21 cellular contexts compared by ENCODE assay signal in the genomic region with DNA sequence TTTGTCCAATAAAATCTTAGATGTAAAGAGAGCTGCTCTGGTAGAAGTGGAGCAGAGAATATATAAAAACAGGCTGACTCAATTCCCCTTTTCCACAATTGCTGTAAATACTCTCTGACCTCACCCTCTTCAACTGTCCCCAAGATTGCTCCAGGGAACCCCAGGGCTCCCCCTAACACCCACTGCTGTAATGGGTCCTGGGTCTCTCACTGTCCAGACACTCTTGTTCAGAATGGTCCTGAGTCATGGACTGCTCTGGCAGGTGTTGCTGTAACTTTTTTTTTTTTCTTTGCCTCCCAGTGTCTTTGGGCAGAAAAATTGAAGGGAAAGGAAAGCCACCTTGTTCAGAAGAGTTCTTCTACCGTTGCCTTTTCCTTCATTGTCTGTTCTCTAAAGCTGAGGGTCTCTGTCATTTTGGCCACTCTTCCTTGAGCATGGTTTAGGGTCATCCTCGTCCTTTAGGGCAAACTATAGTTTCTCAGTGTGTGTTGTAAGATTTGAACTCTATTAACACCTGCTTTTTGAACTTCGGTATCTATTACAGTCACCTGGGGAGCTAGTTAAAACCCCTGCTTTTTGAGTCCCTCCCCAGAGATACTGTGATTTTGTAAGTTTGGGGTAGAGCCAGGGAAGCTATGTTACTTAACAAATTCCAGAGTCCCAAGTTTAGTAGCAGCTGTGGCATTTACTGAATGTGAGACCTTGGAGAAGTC.
DNase-seq lines count a peak whose midpoint lies in the region; ATAC-seq and TF ChIP-seq lines count a peak whose summit lies in the region.
"Had no signal": no experiment of that assay in that cellular context is flagged by ENCODE, and none has a peak within 500 bp of the region (broad histone marks: within the 10 kb centered on the region; RNA-seq: fewer than 3 reads in every experiment).

No MANE protein-coding gene starts in this region.

- H3K23ac ChIP-seq in mesenchymal stem cell (ENCODE audit: low read length in 2 of 2): no peak overlapping the region

- CTCF ChIA-PET in MCF 10A (lab: Yijun Ruan, JAX): interaction anchor here (0.6 to 3.3 kb wide), 13 partner anchors 8 to 662 kb away, joined by 3 to 16 read pairs (median 3); no protein-coding TSS in a partner anchor
- CTCF ChIA-PET in WTC11 (lab: Charles Lee): interaction anchor here (0.9 to 1.5 kb wide), 2 partner anchors 15 to 32 kb away, joined by 3 to 5 read pairs; no protein-coding TSS in a partner anchor
- CTCF ChIA-PET in activated CD4-positive, alpha-beta T cell treated with anti-CD3 and anti-CD28 coated beads, Interleukin-2, amount 10 ng/mL, durations not matched to agents 7 days and 5 days (lab: Charles Lee): interaction anchor here (1.2 kb wide), 1 partner anchor 13 kb away, joined by 3 read pairs; no protein-coding TSS in a partner anchor

- H3K9me3 ChIP-seq in breast epithelium: no peaks in the 10 kb centered on the region
- no peaks in the 10 kb centered on the region for H3K9me3 ChIP-seq in mesenchymal stem cell (ENCODE audit: control insufficient read depth, low read length)
- H3K9me3 ChIP-seq: BLaER1, SJSA1 had no signal

- H3K4me2 ChIP-seq in mesenchymal stem cell (ENCODE audit: low read length, poor library complexity, severe bottlenecking): no peak overlapping the region
- H3K4me2 ChIP-seq: BLaER1 had no signal

- peak overlapping the region; percentile 19 for H2BK5ac ChIP-seq in mesenchymal stem cell (ENCODE audit: low read depth, low read length, poor library complexity, severe bottlenecking)

- peaks cover 10% of the 10 kb centered on the region for H3K79me1 ChIP-seq in mesenchymal stem cell (replicated peaks; ENCODE audit: low read length, poor library complexity, severe bottlenecking)

- H2AK5ac ChIP-seq in mesenchymal stem cell (ENCODE audit: low read length, severe bottlenecking): no peak overlapping the region

- ATAC-seq in WTC11 (0 out of 2 replicates have a peak, but pooled peaks have one; percentile 30), HG03025 (IDR thresholded peaks at IDR 0.05; ENCODE audit: low FRiP score, unreplicated experiment) (no peak)
- ATAC-seq: CD8-positive, alpha-beta T cell; GM12878; K562 had no signal

- no peaks in the 10 kb centered on the region for H3K27me3 Mint-ChIP-seq in MCF 10A (ENCODE audit: insufficient read depth, unreplicated experiment)
- H3K27me3 Mint-ChIP-seq in WTC11 (ENCODE audit: low read depth): no peaks in the 10 kb centered on the region
- H3K27me3 Mint-ChIP-seq in type B pancreatic cell: no peaks in the 10 kb centered on the region
- H3K27me3 Mint-ChIP-seq in activated CD4-positive, alpha-beta T cell treated with anti-CD3 and anti-CD28 coated beads, Interleukin-2, amount 10 ng/mL, durations not matched to agents 7 days and 5 days: peaks cover 15% of the 10 kb centered on the region

- H3K4me3 Mint-ChIP-seq in MCF 10A (ENCODE audit: unreplicated experiment) (no peak overlapping the region), WTC11 (no peak overlapping the region), type B pancreatic cell (no peak overlapping the region)
- H3K4me3 Mint-ChIP-seq in activated CD4-positive, alpha-beta T cell treated with anti-CD3 and anti-CD28 coated beads, Interleukin-2, amount 10 ng/mL, durations not matched to agents 7 days and 5 days: no peak overlapping the region
- H3K4me3 Mint-ChIP-seq: CD8-positive, alpha-beta T cell; H9 had no signal

- H2BK12ac ChIP-seq in mesenchymal stem cell (ENCODE audit: low read length in 2 of 2): no peak overlapping the region

- DNase-seq in MCF 10A (ENCODE audit: unreplicated experiment) (no peak), breast epithelium (ENCODE audit: low spot score in 2 of 2) (no peak), WTC11 (ENCODE audit: low spot score) (no peak), mesenchymal stem cell (no peak), type B pancreatic cell (ENCODE audit: extremely low spot score, unreplicated experiment) (no peak), NCI-H1092 (lab: John Stamatoyannopoulos, UW) (no peak)
- DNase-seq in activated CD4-positive, alpha-beta T cell treated with anti-CD3 and anti-CD28 coated beads, Interleukin-2, amount 10 ng/mL, durations not matched to agents 7 days and 5 days: no peak
- DNase-seq: CD8-positive, alpha-beta T cell; DMS79 treated with DMSO at 0.1 percent for 48 hours; GDM1; H9; NCI-H1048; NCI-H146; NCI-H2081; NCI-H748 treated with DMSO at 0.1 percent for 48 hours had no signal

- H3K18ac ChIP-seq in mesenchymal stem cell (ENCODE audit: low read depth in 1 of 2, low read length in 2 of 2): no peak overlapping the region

- no peak overlapping the region for H2BK120ac ChIP-seq in mesenchymal stem cell (ENCODE audit: low read depth, low read length)

- H3K36me3 Mint-ChIP-seq in MCF 10A (ENCODE audit: insufficient read depth, unreplicated experiment): peaks cover 12% of the 10 kb centered on the region
- peaks cover 12% of the 10 kb centered on the region for H3K36me3 Mint-ChIP-seq in WTC11
- H3K36me3 Mint-ChIP-seq in type B pancreatic cell: peaks cover 4% of the 10 kb centered on the region
- no peaks in the 10 kb centered on the region for H3K36me3 Mint-ChIP-seq in activated CD4-positive, alpha-beta T cell treated with anti-CD3 and anti-CD28 coated beads, Interleukin-2, amount 10 ng/mL, durations not matched to agents 7 days and 5 days (ENCODE audit: low read depth)
- H3K36me3 Mint-ChIP-seq: CD8-positive, alpha-beta T cell had no signal

- peak overlapping the region in 1 of 2 donors; percentile 82 for H3K27ac ChIP-seq in breast epithelium
- no peak overlapping the region for H3K27ac ChIP-seq in mesenchymal stem cell (ENCODE audit: low read length, poor library complexity, severe bottlenecking)
- H3K27ac ChIP-seq: BLaER1, HL-60, SJSA1 had no signal

- 91% methylated on average over 3 of the region's 3 CpGs for WGBS in mesenchymal stem cell

- no peak for TF ChIP-seq POLR2A in breast epithelium (IDR thresholded peaks at IDR 0.05)

- no TSS peak for BruUV-seq in MCF 10A (replicated peaks; lab: Mats Ljungman, UMichigan)

- H3K27ac Mint-ChIP-seq in MCF 10A (ENCODE audit: low read depth, unreplicated experiment): peak overlapping the region; percentile 35
- H3K27ac Mint-ChIP-seq in WTC11: no peak overlapping the region
- peak overlapping the region; percentile 4 for H3K27ac Mint-ChIP-seq in type B pancreatic cell
- no peak overlapping the region for H3K27ac Mint-ChIP-seq in activated CD4-positive, alpha-beta T cell treated with anti-CD3 and anti-CD28 coated beads, Interleukin-2, amount 10 ng/mL, durations not matched to agents 7 days and 5 days
- H3K27ac Mint-ChIP-seq: CD8-positive, alpha-beta T cell had no signal

- H4K91ac ChIP-seq in mesenchymal stem cell (ENCODE audit: low read length): no peak overlapping the region

- H3K4me1 Mint-ChIP-seq in MCF 10A (ENCODE audit: insufficient read depth, unreplicated experiment): peaks cover 32% of the 10 kb centered on the region
- peaks cover 8% of the 10 kb centered on the region for H3K4me1 Mint-ChIP-seq in WTC11
- H3K4me1 Mint-ChIP-seq in type B pancreatic cell (ENCODE audit: unreplicated experiment): peaks cover 43% of the 10 kb centered on the region
- H3K4me1 Mint-ChIP-seq in activated CD4-positive, alpha-beta T cell treated with anti-CD3 and anti-CD28 coated beads, Interleukin-2, amount 10 ng/mL, durations not matched to agents 7 days and 5 days: no peaks in the 10 kb centered on the region

- no peak overlapping the region for H3K4ac ChIP-seq in mesenchymal stem cell (ENCODE audit: low read depth in 1 of 2, low read length in 2 of 2)

- no peaks in the 10 kb centered on the region for H3K4me1 ChIP-seq in breast epithelium
- peaks cover 4% of the 10 kb centered on the region for H3K4me1 ChIP-seq in mesenchymal stem cell (ENCODE audit: control insufficient read depth, insufficient read depth, low read depth, low read length)
- H3K4me1 ChIP-seq: BLaER1 had no signal

- no peak overlapping the region for H3K14ac ChIP-seq in mesenchymal stem cell (ENCODE audit: low read length in 2 of 2)

- no peak overlapping the region for H3K4me3 ChIP-seq in breast epithelium
- H3K4me3 ChIP-seq in mesenchymal stem cell (ENCODE audit: insufficient read depth in 1 of 2, low read depth in 1 of 2, low read length in 2 of 2): no peak overlapping the region
- H3K4me3 ChIP-seq: BLaER1, GM12878, K562, SJSA1 had no signal

- H3K9ac ChIP-seq in mesenchymal stem cell (ENCODE audit: low read length): no peak overlapping the region
- H3K9ac ChIP-seq: BLaER1 had no signal

- intact Hi-C loops in MCF 10A (cut with micrococcal nuclease): no loop called here
- intact Hi-C loops in breast epithelium (cut with DNase I; ENCODE audit: low total_unique reads): no loop called here

- TF ChIP-seq CTCF in MCF 10A (IDR thresholded peaks at IDR 0.05; ENCODE audit: unreplicated experiment): no peak
- no peak for TF ChIP-seq CTCF in breast epithelium (IDR thresholded peaks at IDR 0.05)
- no peak for TF ChIP-seq CTCF in WTC11 (IDR thresholded peaks at IDR 0.05)
- TF ChIP-seq CTCF in type B pancreatic cell (conservative IDR thresholded peaks at IDR 0.05): no peak

- no peak overlapping the region for H2BK15ac ChIP-seq in mesenchymal stem cell (ENCODE audit: low read depth, poor library complexity, severe bottlenecking)

- no peak overlapping the region for H2AFZ ChIP-seq in mesenchymal stem cell (ENCODE audit: low read depth, low read length)

- H3K9me3 Mint-ChIP-seq in MCF 10A (ENCODE audit: unreplicated experiment) (no peaks in the 10 kb centered on the region), WTC11 (no peaks in the 10 kb centered on the region), type B pancreatic cell (no peaks in the 10 kb centered on the region)
- no peaks in the 10 kb centered on the region for H3K9me3 Mint-ChIP-seq in activated CD4-positive, alpha-beta T cell treated with anti-CD3 and anti-CD28 coated beads, Interleukin-2, amount 10 ng/mL, durations not matched to agents 7 days and 5 days
- H3K9me3 Mint-ChIP-seq: CD8-positive, alpha-beta T cell; H9 had no signal

- POLR2A ChIA-PET in MCF 10A (lab: Yijun Ruan, JAX): interaction anchor here (1.2 to 1.6 kb wide), 2 partner anchors 12 to 73 kb away, joined by 3 read pairs; no protein-coding TSS in a partner anchor
- POLR2A ChIA-PET in WTC11 (lab: Charles Lee): no interaction called here
- POLR2A ChIA-PET in activated CD4-positive, alpha-beta T cell treated with anti-CD3 and anti-CD28 coated beads, Interleukin-2, amount 10 ng/mL, durations not matched to agents 7 days and 5 days (lab: Charles Lee): no interaction called here

- no peak overlapping the region for H4K8ac ChIP-seq in mesenchymal stem cell (ENCODE audit: low read length)

- H3K27me3 ChIP-seq in breast epithelium (no peaks in the 10 kb centered on the region), mesenchymal stem cell (ENCODE audit: control insufficient read depth in 1 of 2, insufficient read depth in 1 of 2, low read length in 2 of 2) (no peaks in the 10 kb centered on the region)
- H3K27me3 ChIP-seq: BLaER1, SJSA1 had no signal

- H3K36me3 ChIP-seq in breast epithelium: no peaks in the 10 kb centered on the region
- H3K36me3 ChIP-seq in mesenchymal stem cell (ENCODE audit: control insufficient read depth in 1 of 2, insufficient read depth in 2 of 2, low read depth in 1 of 2, low read length in 2 of 2): peaks cover 0 to 44% of the 10 kb centered on the region in 2 experiments
- H3K36me3 ChIP-seq: BLaER1, SJSA1 had no signal

TF ChIP-seq in WTC11, 78 proteins besides CTCF, POLR2A, EP300 and RAD21 (continues in another document):
- TF ChIP-seq FOXJ3 (CRISPR knock-in tag; IDR thresholded peaks at IDR 0.05; ENCODE audit: borderline replicate concordance): no peak
- TF ChIP-seq SP1 (CRISPR knock-in tag; conservative IDR thresholded peaks at IDR 0.05): no peak

Comparison
In these comparisons a context has a peak if more than half of its experiments do, and no peak if none do; other contexts are left out.
1. H3K27ac Mint-ChIP-seq: peak in MCF 10A (single experiment) and type B pancreatic cell (single experiment); none in WTC11 (single experiment) and activated CD4-positive, alpha-beta T cell treated with anti-CD3 and anti-CD28 coated beads, Interleukin-2, amount 10 ng/mL, durations not matched to agents 7 days and 5 days (single experiment).